In genomic region chr19:4606921-4607678, GRCh38 we compare ENCODE assay signal across 9 cellular contexts. TPM values are rescaled to one million over a fixed set of nuclear protein-coding genes. Genes with fewer than 3 reads are reported as not detected.
DNase-seq lines count a peak whose midpoint lies in the region; ATAC-seq and TF ChIP-seq lines count a peak whose summit lies in the region.
"Had no signal": no experiment of that assay in that cellular context is flagged by ENCODE, and none has a peak within 500 bp of the region (broad histone marks: within the 10 kb centered on the region; RNA-seq: fewer than 3 reads in every experiment).

No MANE protein-coding gene starts in this region.

- no peaks in the 10 kb centered on the region for H3K9me3 Mint-ChIP-seq in activated naive CD4-positive, alpha-beta T cell treated with anti-CD3 and anti-CD28 coated beads, Interleukin-2, amount 50 U/mL, for 24 hours
- H3K9me3 Mint-ChIP-seq in type B pancreatic cell = no peaks in the 10 kb centered on the region

- no peak overlapping the region for H3K9ac ChIP-seq in iPS-15b (ENCODE audit: low read depth, low read length)

- peaks cover 7% of the 10 kb centered on the region for H3K27me3 ChIP-seq in iPS-15b (ENCODE audit: control insufficient read depth, insufficient read depth, low read length)

- peak overlapping the region; percentile 23 for H3K27ac Mint-ChIP-seq in activated naive CD4-positive, alpha-beta T cell treated with anti-CD3 and anti-CD28 coated beads, Interleukin-2, amount 50 U/mL, for 24 hours
- peak overlapping the region; percentile 43 for H3K27ac Mint-ChIP-seq in type B pancreatic cell

- ATAC-seq in HG03432 (IDR thresholded peaks at IDR 0.05; ENCODE audit: unreplicated experiment) = no peak

- no peaks in the 10 kb centered on the region for H3K4me1 Mint-ChIP-seq in activated naive CD4-positive, alpha-beta T cell treated with anti-CD3 and anti-CD28 coated beads, Interleukin-2, amount 50 U/mL, for 24 hours
- H3K4me1 Mint-ChIP-seq in type B pancreatic cell (ENCODE audit: unreplicated experiment) = no peaks in the 10 kb centered on the region

- peaks cover 3% of the 10 kb centered on the region for H3K4me1 ChIP-seq in iPS-15b (ENCODE audit: control insufficient read depth, insufficient read depth, low read length)

- no peak overlapping the region for H3K4me3 Mint-ChIP-seq in activated naive CD4-positive, alpha-beta T cell treated with anti-CD3 and anti-CD28 coated beads, Interleukin-2, amount 50 U/mL, for 24 hours
- H3K4me3 Mint-ChIP-seq in type B pancreatic cell = no peak overlapping the region

- no peaks in the 10 kb centered on the region for H3K36me3 Mint-ChIP-seq in activated naive CD4-positive, alpha-beta T cell treated with anti-CD3 and anti-CD28 coated beads, Interleukin-2, amount 50 U/mL, for 24 hours
- no peaks in the 10 kb centered on the region for H3K36me3 Mint-ChIP-seq in type B pancreatic cell

- peak overlapping the region; percentile 46 for H3K4me3 ChIP-seq in iPS-15b (ENCODE audit: low read depth, low read length)

- peak; percentile 25 for TF ChIP-seq CTCF in type B pancreatic cell (conservative IDR thresholded peaks at IDR 0.05)

- DNase-seq in activated naive CD4-positive, alpha-beta T cell treated with Interleukin-2 at 50 U/mL for 16 hours = no peak
- DNase-seq in SHP77 (lab: John Stamatoyannopoulos, UW) (peak; percentile 60 to 79), type B pancreatic cell (ENCODE audit: extremely low spot score, unreplicated experiment) (peak; percentile 78)
- no peak for DNase-seq in stimulated activated CD4-positive, alpha-beta T cell treated with anti-CD3 and anti-CD28 coated beads, Interleukin-4, amount 100 ng/mL, for 24 hours
- DNase-seq in effector CD4-positive, alpha-beta T cell = no peak

- no peaks in the 10 kb centered on the region for H3K9me3 ChIP-seq in iPS-15b (ENCODE audit: control insufficient read depth, insufficient read depth, low read length)

- no peaks in the 10 kb centered on the region for H3K36me3 ChIP-seq in iPS-15b (ENCODE audit: control insufficient read depth, insufficient read depth, low read length)

- peaks cover 18% of the 10 kb centered on the region for H3K27me3 Mint-ChIP-seq in activated naive CD4-positive, alpha-beta T cell treated with anti-CD3 and anti-CD28 coated beads, Interleukin-2, amount 50 U/mL, for 24 hours
- H3K27me3 Mint-ChIP-seq in type B pancreatic cell = peaks cover 17% of the 10 kb centered on the region

RNA-seq across cellular contexts. Expression of gene TNFAIP8L1, which starts 32.2 kb away (rescaled TPM):
- 4.3 and 8.9 TPM in 2 replicates for total RNA-seq in type B pancreatic cell (ENCODE audit: low replicate concordance)

RNA-seq across cellular contexts. Expression of gene SEMA6B, which starts 47.6 kb away (rescaled TPM):
- total RNA-seq in type B pancreatic cell (ENCODE audit: low replicate concordance) = 1.7 and 9.5 TPM in 2 replicates
- total RNA-seq: T-helper 2 cell treated with Interferon-gamma antibody and Interleukin-4, amounts not matched to agents 100 ng/mL and 5 ng/mL, for 36 hours had no signal

Comparison
In these comparisons a context has a peak if more than half of its experiments do, and no peak if none do; other contexts are left out.
1. DNase-seq: peak in SHP77 (2 of 2) and type B pancreatic cell (single experiment); none in activated naive CD4-positive, alpha-beta T cell treated with Interleukin-2 at 50 U/mL for 16 hours (single experiment), stimulated activated CD4-positive, alpha-beta T cell treated with anti-CD3 and anti-CD28 coated beads, Interleukin-4, amount 100 ng/mL, for 24 hours (single experiment) and effector CD4-positive, alpha-beta T cell (single experiment).